Comparison of ENCODE assay signal across 20 cellular contexts in the genomic region with DNA sequence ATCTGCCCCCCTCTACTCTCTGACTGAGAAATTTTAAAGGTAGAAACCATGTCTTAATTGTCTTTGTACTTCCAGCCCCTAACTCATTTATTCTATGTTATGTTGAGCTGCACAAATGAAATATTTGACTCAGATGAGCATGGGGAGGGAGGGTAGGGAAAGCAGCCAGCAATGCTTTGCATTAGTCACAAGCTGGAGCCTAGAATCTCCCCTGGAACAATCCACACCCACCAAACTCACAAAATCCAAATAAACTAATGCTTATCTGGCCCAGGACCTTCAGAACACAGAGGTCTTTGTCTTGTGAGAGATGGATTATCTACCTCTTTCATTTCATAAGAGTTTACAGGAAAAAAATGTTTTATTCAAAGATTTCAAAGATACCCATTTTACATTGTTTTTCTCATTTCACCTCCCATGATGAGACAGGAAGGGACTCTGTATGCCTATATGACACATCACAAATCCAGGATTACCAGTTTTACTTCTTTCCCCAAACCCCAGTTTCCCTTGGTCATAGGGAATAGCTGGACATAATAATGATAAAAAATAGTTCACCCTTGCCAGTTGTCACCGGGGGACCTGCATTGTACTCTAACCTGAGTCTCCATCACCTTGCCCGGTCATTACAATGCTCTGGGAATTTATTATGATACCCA.
"Had no signal": no experiment of that assay in that cellular context is flagged by ENCODE, and none has a peak within 500 bp of the region (broad histone marks: within the 10 kb centered on the region; RNA-seq: fewer than 3 reads in every experiment).

No MANE protein-coding gene starts in this region.

- H3K4me3 ChIP-seq: colonic mucosa, pancreas, psoas muscle, right atrium auricular region, tibial artery had no signal

- FAIRE-seq: pancreas had no signal

- H3K27ac ChIP-seq: colonic mucosa, neutrophil, pancreas, psoas muscle, right atrium auricular region, tibial artery, VCaP had no signal

- ATAC-seq: activated CD8-positive, alpha-beta T cell treated with anti-CD3 and anti-CD28 coated beads, Interleukin-2, amount 10 ng/mL, durations not matched to agents 7 days and 5 days; psoas muscle; T-cell had no signal

- DNase-seq: activated CD4-positive, alpha-beta T cell treated with anti-CD3 and anti-CD28 coated beads, Interleukin-2, amount 10 ng/mL, durations not matched to agents 7 days and 5 days; activated CD4-positive, CD25-positive, alpha-beta regulatory T cell treated with anti-CD3 and anti-CD28 coated beads, Interleukin-2, amount 50 U/mL, for 72 hours; activated CD8-positive, alpha-beta T cell treated with anti-CD3 and anti-CD28 coated beads, Interleukin-2, amount 10 ng/mL, durations not matched to agents 7 days and 5 days; activated gamma-delta T cell; activated naive CD4-positive, alpha-beta T cell treated with anti-CD3 and anti-CD28 coated beads, Interleukin-2, amount 50 U/mL, for 16 hours; aorta; colonic mucosa; endodermal cell; foreskin melanocyte; immature natural killer cell; kidney glomerular epithelial cell; left ventricle myocardium superior; pancreas; psoas muscle; stimulated activated CD4-positive, alpha-beta T cell treated with anti-CD3 and anti-CD28 coated beads, Interleukin-1b, Interleukin-23, amount 100 ng/mL, for 48 hours; T-cell; tibial artery had no signal

- H3K4me1 ChIP-seq: colonic mucosa, pancreas, tibial artery had no signal

- H3K36me3 ChIP-seq: colonic mucosa, neutrophil, pancreas, right atrium auricular region, tibial artery had no signal

- H3K27me3 ChIP-seq: colonic mucosa, neutrophil, pancreas, right atrium auricular region, tibial artery had no signal

- H3K9me3 ChIP-seq: colonic mucosa, neutrophil, pancreas, psoas muscle, right atrium auricular region, tibial artery had no signal
